Comparison of ENCODE assay signal across 8 cellular contexts in genomic region chr16:3879887-3880564, GRCh38. TPM values are rescaled to one million over a fixed set of nuclear protein-coding genes. Genes with fewer than 3 reads are reported as not detected.
DNase-seq lines count a peak whose midpoint lies in the region; ATAC-seq and TF ChIP-seq lines count a peak whose summit lies in the region.

No MANE protein-coding gene starts in this region.

- no peaks in the 10 kb centered on the region for H3K27me3 ChIP-seq in heart right ventricle

- H3K27me3 Mint-ChIP-seq in activated naive CD8-positive, alpha-beta T cell treated with anti-CD3 and anti-CD28 coated beads for 36 hours = peaks cover 8% of the 10 kb centered on the region
- no peaks in the 10 kb centered on the region for H3K27me3 Mint-ChIP-seq in progenitor cell of endocrine pancreas

- ATAC-seq in GM19025 (IDR thresholded peaks at IDR 0.05; ENCODE audit: low read depth, unreplicated experiment) (peak; percentile 50), HG03354 (IDR thresholded peaks at IDR 0.05; ENCODE audit: poor library complexity, severe bottlenecking, unreplicated experiment) (peak; percentile 57), heart right ventricle (peak; percentile 69 to 86 (median 77))

- peaks cover 0 to 6% (median 0%) of the 10 kb centered on the region in 9 donors for H3K36me3 ChIP-seq in heart right ventricle

- WGBS in heart right ventricle, 2 donors = 1% methylated on average over 62 to 113 of the region's 117 CpGs

- TF ChIP-seq CTCF in AG09319 (IDR thresholded peaks at IDR 0.05; ENCODE audit: low read depth, low read length) = peak; percentile 17
- TF ChIP-seq CTCF in heart right ventricle (IDR thresholded peaks at IDR 0.05) = peak in 4 of 9 donors; percentile 24 to 54 (median 29)
- peak; percentile 10 for TF ChIP-seq CTCF in progenitor cell of endocrine pancreas (IDR thresholded peaks at IDR 0.05; ENCODE audit: unreplicated experiment)

- peak overlapping the region; percentile 64 to 96 (median 88) for H3K4me3 ChIP-seq in heart right ventricle

- peaks cover 43% of the 10 kb centered on the region for H3K4me1 Mint-ChIP-seq in activated naive CD8-positive, alpha-beta T cell treated with anti-CD3 and anti-CD28 coated beads for 36 hours
- H3K4me1 Mint-ChIP-seq in progenitor cell of endocrine pancreas (ENCODE audit: low read depth) = peaks cover 46% of the 10 kb centered on the region

- H3K4me3 Mint-ChIP-seq in activated naive CD8-positive, alpha-beta T cell treated with anti-CD3 and anti-CD28 coated beads for 36 hours = peak overlapping the region; percentile 83
- H3K4me3 Mint-ChIP-seq in progenitor cell of endocrine pancreas (ENCODE audit: low read depth) = peak overlapping the region; percentile 87

- DNase-seq in AG09319 (ENCODE audit: extremely low read depth, low read depth) (no peak), SK-N-DZ (ENCODE audit: low spot score) (peak; percentile 43), heart right ventricle (peak; percentile 75 to 84), progenitor cell of endocrine pancreas (ENCODE audit: low spot score, unreplicated experiment) (peak; percentile 44), DMS114 treated with DMSO at 0.1 percent for 48 hours (lab: John Stamatoyannopoulos, UW; ENCODE audit: unreplicated experiment) (no peak)
- DNase-seq in activated naive CD8-positive, alpha-beta T cell treated with anti-CD3 and anti-CD28 coated beads for 36 hours = peak; percentile 80

- intact Hi-C loops in heart right ventricle (cut with DNase I) = loop anchor here (1.0 to 10.0 kb wide), 12 partner anchors 83 to 355 kb away; no protein-coding TSS in a partner anchor

- no peaks in the 10 kb centered on the region for H3K9me3 ChIP-seq in heart right ventricle

- peaks cover 29% of the 10 kb centered on the region for H3K36me3 Mint-ChIP-seq in activated naive CD8-positive, alpha-beta T cell treated with anti-CD3 and anti-CD28 coated beads for 36 hours
- H3K36me3 Mint-ChIP-seq in progenitor cell of endocrine pancreas (ENCODE audit: insufficient read depth) = peaks cover 2% of the 10 kb centered on the region

- no peaks in the 10 kb centered on the region for H3K9me3 Mint-ChIP-seq in activated naive CD8-positive, alpha-beta T cell treated with anti-CD3 and anti-CD28 coated beads for 36 hours
- no peaks in the 10 kb centered on the region for H3K9me3 Mint-ChIP-seq in progenitor cell of endocrine pancreas (ENCODE audit: low read depth)

- peaks cover 11 to 48% (median 42%) of the 10 kb centered on the region in 9 donors for H3K4me1 ChIP-seq in heart right ventricle

- no peak overlapping the region for H3K27ac Mint-ChIP-seq in activated naive CD8-positive, alpha-beta T cell treated with anti-CD3 and anti-CD28 coated beads for 36 hours
- no peak overlapping the region for H3K27ac Mint-ChIP-seq in progenitor cell of endocrine pancreas

- H3K27ac ChIP-seq in heart right ventricle = peak overlapping the region; percentile 74 to 93 (median 84)

RNA-seq across cellular contexts. Expression of gene CREBBP, which starts 0.5 kb away (rescaled TPM):
- 5.2 and 8.9 TPM in 2 replicates for polyA plus RNA-seq in SK-N-DZ (2014; cell fraction: cytosol; rRNA removed)
- 2.8 and 6.5 TPM in 2 replicates for polyA plus RNA-seq in SK-N-DZ (2014; cell fraction: nucleus; rRNA removed)
- total RNA-seq in activated naive CD8-positive, alpha-beta T cell treated with anti-CD3 and anti-CD28 coated beads for 36 hours = 10 to 100 TPM; 30.1 to 32.7 TPM
- 10 to 100 TPM; 29.5 to 51.5 (median 41.4) TPM for total RNA-seq in heart right ventricle
- 10 to 100 TPM in 1 of 2 donors, 1 to 10 TPM in 1; 6.3 to 21.8 TPM for polyA plus RNA-seq in heart right ventricle
- total RNA-seq in progenitor cell of endocrine pancreas = 144 and 146 TPM in 2 replicates

Comparison
In these comparisons a context has a peak if more than half of its experiments do, and no peak if none do; other contexts are left out.
1. DNase-seq: peak in SK-N-DZ (single experiment), activated naive CD8-positive, alpha-beta T cell treated with anti-CD3 and anti-CD28 coated beads for 36 hours (single experiment), heart right ventricle (2 of 2) and progenitor cell of endocrine pancreas (single experiment); none in AG09319 (single experiment) and DMS114 treated with DMSO at 0.1 percent for 48 hours (single experiment).
2. Peak in every context shown above with its lines, with median percentiles within 50 percentile points of each other: ATAC-seq.